ENCODE assay signal across 10 cellular contexts in genomic region chr14:68466491-68466977, GRCh38.
DNase-seq lines count a peak whose midpoint lies in the region; ATAC-seq and TF ChIP-seq lines count a peak whose summit lies in the region.
"Had no signal": no experiment of that assay in that cellular context is flagged by ENCODE, and none has a peak within 500 bp of the region (broad histone marks: within the 10 kb centered on the region; RNA-seq: fewer than 3 reads in every experiment).

No MANE protein-coding gene starts in this region.

- CTCF ChIA-PET in Caco-2 (lab: Charles Lee) (no interaction called here), SK-N-SH (lab: Yijun Ruan, JAX) (no interaction called here)

- H3K27me3 ChIP-seq in Caco-2 (replicated peaks; ENCODE audit: control insufficient read depth, insufficient read depth, low read length): no peaks in the 10 kb centered on the region
- no peaks in the 10 kb centered on the region for H3K27me3 ChIP-seq in SK-N-SH (ENCODE audit: insufficient read depth)
- H3K27me3 ChIP-seq: adrenal gland had no signal

- POLR2A ChIA-PET in Caco-2 (lab: Charles Lee) (interaction anchor here (0.6 kb wide), 1 partner anchor 17 kb away, joined by 6 read pairs; no protein-coding TSS in a partner anchor), SK-N-SH (lab: Yijun Ruan, JAX) (no interaction called here)

- H3K4me3 ChIP-seq in Caco-2 (ENCODE audit: low read depth, low read length) (no peak overlapping the region), SK-N-SH (ENCODE audit: low read depth in 2 of 2, low read length in 1 of 2) (no peak overlapping the region)
- H3K4me3 ChIP-seq: adrenal gland had no signal

- BruUV-seq in Caco-2 (replicated peaks; lab: Mats Ljungman, UMichigan): no TSS peak

- no peaks in the 10 kb centered on the region for H4K20me1 ChIP-seq in SK-N-SH (ENCODE audit: insufficient read depth)

- no peak overlapping the region for H2AFZ ChIP-seq in SK-N-SH (ENCODE audit: low read depth)

- peak in 1 of 2 experiments; percentile 81; a peak in 1 of 4 replicates for TF ChIP-seq EP300 in SK-N-SH (IDR thresholded peaks at IDR 0.05; ENCODE audit: borderline replicate concordance in 1 of 2, low read depth in 1 of 2, low read length in 1 of 2)

- TF ChIP-seq CTCF in Caco-2 (IDR thresholded peaks at IDR 0.05; ENCODE audit: insufficient read depth in 1 of 2, low read depth in 1 of 2, low read length in 1 of 2, severe bottlenecking in 1 of 2, unreplicated experiment in 1 of 2): no peak
- TF ChIP-seq CTCF in SK-N-SH (IDR thresholded peaks at IDR 0.05): no peak

- peaks cover 59% of the 10 kb centered on the region for H3K4me1 ChIP-seq in Caco-2
- peaks cover 0 to 22% of the 10 kb centered on the region in 2 experiments for H3K4me1 ChIP-seq in SK-N-SH (ENCODE audit: control insufficient read depth in 1 of 2, insufficient read depth in 2 of 2, low read depth in 1 of 2, low read length in 1 of 2)

- peak overlapping the region; percentile 68 to 84; a peak in 3 of 4 replicates for H3K27ac ChIP-seq in SK-N-SH (ENCODE audit: low read depth in 2 of 2, low read length in 1 of 2)

- H3K36me3 ChIP-seq in Caco-2 (ENCODE audit: control insufficient read depth, insufficient read depth, low read length): no peaks in the 10 kb centered on the region
- H3K36me3 ChIP-seq in SK-N-SH (replicated peaks in 1 of 2; ENCODE audit: control insufficient read depth in 1 of 2, insufficient read depth in 2 of 2, low read length in 1 of 2): no peaks in the 10 kb centered on the region
- H3K36me3 ChIP-seq: adrenal gland had no signal

- H3K4me2 ChIP-seq in SK-N-SH: peak overlapping the region; percentile 52

- no peak for ATAC-seq in HG03565 (IDR thresholded peaks at IDR 0.05; ENCODE audit: unreplicated experiment)
- ATAC-seq in stimulated activated effector memory CD8-positive, alpha-beta T cell treated with anti-CD3 and anti-CD28 coated beads, Interleukin-12 subunit alpha, Interleukin-12 subunit beta, amount 100 ng/mL, for 72 hours: no peak

- H3K9ac ChIP-seq in SK-N-SH: no peak overlapping the region

- H3K27ac Mint-ChIP-seq in Caco-2 (ENCODE audit: unreplicated experiment): peak overlapping the region; percentile 48
- H3K27ac Mint-ChIP-seq in stimulated activated effector memory CD8-positive, alpha-beta T cell treated with anti-CD3 and anti-CD28 coated beads, Interleukin-12 subunit alpha, Interleukin-12 subunit beta, amount 100 ng/mL, for 72 hours: no peak overlapping the region
- no peak overlapping the region for H3K27ac Mint-ChIP-seq in activated naive CD8-positive, alpha-beta T cell treated with anti-CD3 and anti-CD28 coated beads for 36 hours

- peaks cover 35% of the 10 kb centered on the region for H3F3A ChIP-seq in SK-N-SH (replicated peaks; ENCODE audit: insufficient read depth)

- no peaks in the 10 kb centered on the region for H3K9me2 ChIP-seq in SK-N-SH

- no peak for TF ChIP-seq RAD21 in SK-N-SH (IDR thresholded peaks at IDR 0.05; ENCODE audit: low read length)

- H3K4me3 Mint-ChIP-seq in Caco-2 (ENCODE audit: unreplicated experiment): no peak overlapping the region
- H3K4me3 Mint-ChIP-seq in stimulated activated effector memory CD8-positive, alpha-beta T cell treated with anti-CD3 and anti-CD28 coated beads, Interleukin-12 subunit alpha, Interleukin-12 subunit beta, amount 100 ng/mL, for 72 hours: no peak overlapping the region
- H3K4me3 Mint-ChIP-seq in activated naive CD8-positive, alpha-beta T cell treated with anti-CD3 and anti-CD28 coated beads for 36 hours: no peak overlapping the region

- WGBS in SK-N-SH (ENCODE audit: low lambda C conversion rate): 64% methylated on average over 3 of the region's 3 CpGs

- DNase-seq in Caco-2 (peak; percentile 45 to 56), SK-N-SH (no peak), fibroblast of the conjunctiva (ENCODE audit: low read depth) (peak; percentile 75), renal cortical epithelial cell (ENCODE audit: low read depth) (peak; percentile 90), nucleus accumbens (lab: John Stamatoyannopoulos, UW) (no peak)
- no peak for DNase-seq in stimulated activated effector memory CD8-positive, alpha-beta T cell treated with anti-CD3 and anti-CD28 coated beads, Interleukin-12 subunit alpha, Interleukin-12 subunit beta, amount 100 ng/mL, for 72 hours (ENCODE audit: low spot score in 2 of 2)
- DNase-seq in activated naive CD8-positive, alpha-beta T cell treated with anti-CD3 and anti-CD28 coated beads for 36 hours: no peak
- DNase-seq: adrenal gland, DND-41 had no signal

- H3K9me3 Mint-ChIP-seq in Caco-2 (ENCODE audit: unreplicated experiment): peaks cover 10% of the 10 kb centered on the region
- no peaks in the 10 kb centered on the region for H3K9me3 Mint-ChIP-seq in stimulated activated effector memory CD8-positive, alpha-beta T cell treated with anti-CD3 and anti-CD28 coated beads, Interleukin-12 subunit alpha, Interleukin-12 subunit beta, amount 100 ng/mL, for 72 hours
- no peaks in the 10 kb centered on the region for H3K9me3 Mint-ChIP-seq in activated naive CD8-positive, alpha-beta T cell treated with anti-CD3 and anti-CD28 coated beads for 36 hours

- H3K36me3 Mint-ChIP-seq in Caco-2 (ENCODE audit: insufficient read depth, unreplicated experiment): no peaks in the 10 kb centered on the region
- H3K36me3 Mint-ChIP-seq in stimulated activated effector memory CD8-positive, alpha-beta T cell treated with anti-CD3 and anti-CD28 coated beads, Interleukin-12 subunit alpha, Interleukin-12 subunit beta, amount 100 ng/mL, for 72 hours: no peaks in the 10 kb centered on the region
- H3K36me3 Mint-ChIP-seq in activated naive CD8-positive, alpha-beta T cell treated with anti-CD3 and anti-CD28 coated beads for 36 hours: peaks cover 4% of the 10 kb centered on the region

- intact Hi-C loops in Caco-2 (cut with micrococcal nuclease; ENCODE audit: unreplicated experiment): loop anchor here (5.0 kb wide), 1 partner anchor 64 kb away; no protein-coding TSS in a partner anchor

- H3K9me3 ChIP-seq in Caco-2 (no peaks in the 10 kb centered on the region), SK-N-SH (no peaks in the 10 kb centered on the region)
- H3K9me3 ChIP-seq: adrenal gland had no signal

- peaks cover 52% of the 10 kb centered on the region for H3K4me1 Mint-ChIP-seq in Caco-2 (ENCODE audit: low read depth, unreplicated experiment)
- peaks cover 30% of the 10 kb centered on the region for H3K4me1 Mint-ChIP-seq in stimulated activated effector memory CD8-positive, alpha-beta T cell treated with anti-CD3 and anti-CD28 coated beads, Interleukin-12 subunit alpha, Interleukin-12 subunit beta, amount 100 ng/mL, for 72 hours
- H3K4me1 Mint-ChIP-seq in activated naive CD8-positive, alpha-beta T cell treated with anti-CD3 and anti-CD28 coated beads for 36 hours: peaks cover 22% of the 10 kb centered on the region

- H3K79me2 ChIP-seq in SK-N-SH (ENCODE audit: insufficient read depth): no peaks in the 10 kb centered on the region

- no peaks in the 10 kb centered on the region for H3K27me3 Mint-ChIP-seq in Caco-2 (ENCODE audit: insufficient read depth, unreplicated experiment)
- H3K27me3 Mint-ChIP-seq in activated naive CD8-positive, alpha-beta T cell treated with anti-CD3 and anti-CD28 coated beads for 36 hours: no peaks in the 10 kb centered on the region

TF ChIP-seq in SK-N-SH, 30 proteins besides CTCF, POLR2A, EP300 and RAD21 (continues in another document):
- no peak for TF ChIP-seq SIN3A (IDR thresholded peaks at IDR 0.05; ENCODE audit: borderline replicate concordance, low read depth, low read length)
- TF ChIP-seq PBX3 (IDR thresholded peaks at IDR 0.05): peak; percentile 91
- TF ChIP-seq REST (IDR thresholded peaks at IDR 0.05; ENCODE audit: low read depth, low read length): no peak
- no peak for TF ChIP-seq MEF2A (IDR thresholded peaks at IDR 0.05; ENCODE audit: borderline replicate concordance, low read depth)
- peak; percentile 26; the same call in 1 of the 2 replicates for TF ChIP-seq RXRA (IDR thresholded peaks at IDR 0.05; ENCODE audit: borderline replicate concordance, low read depth)
- TF ChIP-seq FOXM1 (IDR thresholded peaks at IDR 0.05; ENCODE audit: low read depth): peak; percentile 40; the same call in 1 of the 2 replicates
- TF ChIP-seq MAX (IDR thresholded peaks at IDR 0.05; ENCODE audit: low read depth): 0 out of 2 replicates have a peak, but pooled peaks have one; percentile 38

Comparison
In these comparisons a context has a peak if more than half of its experiments do, and no peak if none do; other contexts are left out.
1. DNase-seq: peak in Caco-2 (2 of 2), fibroblast of the conjunctiva (single experiment) and renal cortical epithelial cell (single experiment); none in SK-N-SH (single experiment), nucleus accumbens (0 of 56), stimulated activated effector memory CD8-positive, alpha-beta T cell treated with anti-CD3 and anti-CD28 coated beads, Interleukin-12 subunit alpha, Interleukin-12 subunit beta, amount 100 ng/mL, for 72 hours (0 of 2) and activated naive CD8-positive, alpha-beta T cell treated with anti-CD3 and anti-CD28 coated beads for 36 hours (single experiment).